In genomic region chr7:13802651-13803050, GRCh38 we compare ENCODE assay signal across 22 cellular contexts.
"Had no signal": no experiment of that assay in that cellular context is flagged by ENCODE, and none has a peak within 500 bp of the region (broad histone marks: within the 10 kb centered on the region; RNA-seq: fewer than 3 reads in every experiment).

No MANE protein-coding gene starts in this region.

- H3K27ac Mint-ChIP-seq: naive thymus-derived CD4-positive, alpha-beta T cell; nephron; stimulated activated memory B cell treated with anti-CD40 and anti-IgM and Interleukin-4, amounts not matched to agents 10 μg/mL and 1 μg/mL and 100 μg/mL, for 72 hours; type B pancreatic cell had no signal

- H3K4me3 ChIP-seq: dorsolateral prefrontal cortex, gastroesophageal sphincter, heart right ventricle, left lung, prostate gland, right atrium auricular region, sigmoid colon, testis, tibial artery had no signal

- H3K27me3 ChIP-seq: dorsolateral prefrontal cortex, gastroesophageal sphincter, heart right ventricle, left lung, right atrium auricular region, sigmoid colon, testis, tibial artery had no signal

- H3K27me3 Mint-ChIP-seq: naive thymus-derived CD4-positive, alpha-beta T cell; stimulated activated memory B cell treated with anti-CD40 and anti-IgM and Interleukin-4, amounts not matched to agents 10 μg/mL and 1 μg/mL and 100 μg/mL, for 72 hours; type B pancreatic cell had no signal

- H3K27ac ChIP-seq: gastroesophageal sphincter, heart right ventricle, left lung, prostate gland, right atrium auricular region, sigmoid colon, testis, tibial artery had no signal

- H3K9me3 Mint-ChIP-seq: type B pancreatic cell had no signal

- H3K36me3 Mint-ChIP-seq: naive thymus-derived CD4-positive, alpha-beta T cell; stimulated activated memory B cell treated with anti-CD40 and anti-IgM and Interleukin-4, amounts not matched to agents 10 μg/mL and 1 μg/mL and 100 μg/mL, for 72 hours; type B pancreatic cell had no signal

- H3K4me1 Mint-ChIP-seq: nephron; stimulated activated memory B cell treated with anti-CD40 and anti-IgM and Interleukin-4, amounts not matched to agents 10 μg/mL and 1 μg/mL and 100 μg/mL, for 72 hours had no signal

- DNase-seq: effector CD4-positive, alpha-beta T cell; foreskin fibroblast; heart right ventricle; hippocampal formation; left cardiac atrium; left lung; mesendoderm; midbrain; naive thymus-derived CD4-positive, alpha-beta T cell; sigmoid colon; stimulated activated CD4-positive, alpha-beta T cell treated with anti-CD3 and anti-CD28 coated beads, Interleukin-4, amount 100 ng/mL, for 4 hours; stimulated activated naive CD8-positive, alpha-beta T cell treated with anti-CD3 and anti-CD28 coated beads, Interleukin-15, Interleukin-2, amounts not matched to agents 100 U/mL and 50 U/mL, for 24 hours; substantia nigra; testis; tibial artery had no signal

- H3K4me3 Mint-ChIP-seq: naive thymus-derived CD4-positive, alpha-beta T cell; nephron; stimulated activated memory B cell treated with anti-CD40 and anti-IgM and Interleukin-4, amounts not matched to agents 10 μg/mL and 1 μg/mL and 100 μg/mL, for 72 hours; type B pancreatic cell had no signal

- H3K36me3 ChIP-seq: gastroesophageal sphincter, heart right ventricle, left lung, prostate gland, right atrium auricular region, sigmoid colon, tibial artery had no signal

- H3K4me1 ChIP-seq: gastroesophageal sphincter, heart right ventricle, left lung, prostate gland, right atrium auricular region, sigmoid colon, testis had no signal

- H3K9me3 ChIP-seq: gastroesophageal sphincter, heart right ventricle, left lung, prostate gland, right atrium auricular region, sigmoid colon, testis, tibial artery had no signal
